1 cellular context compared by ENCODE assay signal in genomic region chr2:239772721-239773120, GRCh38.
A peak's percentile ranks its signal among the peaks of the same experiment; 100 is the strongest.
TF ChIP-seq lines count a peak whose summit lies in the region.

No MANE protein-coding gene starts in this region.

TF ChIP-seq in K562, 482 proteins besides CTCF, POLR2A, EP300 and RAD21 (continued from another document):
- TF ChIP-seq E4F1 (CRISPR knock-in tag; IDR thresholded peaks at IDR 0.05; ENCODE audit: borderline replicate concordance) = no peak
- peak; percentile 17; the same call in 1 of the 2 replicates for TF ChIP-seq TFE3 (CRISPR knock-in tag; IDR thresholded peaks at IDR 0.05)
- TF ChIP-seq NFYB (IDR thresholded peaks at IDR 0.05; ENCODE audit: extremely low read depth, insufficient read length) = no peak
